ENCODE assay signal across 2 cellular contexts in the genomic region with DNA sequence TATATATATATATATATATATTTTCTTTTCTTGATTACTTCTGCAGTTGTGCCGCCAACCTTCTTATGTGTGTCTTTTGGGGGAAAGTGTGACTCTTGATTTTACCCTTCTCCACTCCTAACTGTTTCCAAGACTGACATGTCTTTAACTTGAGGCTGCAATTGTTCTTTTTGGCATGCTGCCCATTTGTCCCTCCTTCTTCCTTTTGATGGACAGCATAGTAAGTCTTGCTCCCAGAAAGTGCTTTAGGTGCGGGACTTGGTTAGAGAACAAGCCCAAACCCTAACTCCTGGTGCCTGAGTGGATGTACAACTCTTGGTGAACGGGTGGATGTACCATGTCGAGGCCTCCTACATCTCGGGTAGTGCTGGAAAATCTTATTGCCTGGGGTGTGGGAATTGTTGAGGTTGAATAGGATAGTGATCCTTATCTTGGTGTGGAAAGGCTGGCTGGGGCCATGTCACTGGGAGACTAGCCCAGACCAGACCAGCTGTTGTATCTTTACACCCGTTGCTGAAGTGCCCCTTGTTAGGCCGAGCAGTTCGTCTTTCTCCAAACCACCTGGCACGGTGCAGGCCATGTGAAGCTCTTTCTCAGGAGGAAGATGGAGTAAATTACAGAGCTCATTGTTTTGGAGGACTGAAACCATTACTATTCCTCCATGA.
TF ChIP-seq lines count a peak whose summit lies in the region.

No MANE protein-coding gene starts in this region.

TF ChIP-seq in A549, 52 proteins besides CTCF, POLR2A, EP300 and RAD21:
- TF ChIP-seq MAZ (IDR thresholded peaks at IDR 0.05; ENCODE audit: borderline replicate concordance, low read depth, low read length) (no peak), FOSB (CRISPR knock-in tag; IDR thresholded peaks at IDR 0.05) (no peak), MYC (IDR thresholded peaks at IDR 0.05; ENCODE audit: borderline replicate concordance, low read length) (no peak), TP53 (CRISPR knock-in tag; IDR thresholded peaks at IDR 0.05) (no peak), ZSCAN20 (CRISPR knock-in tag; IDR thresholded peaks at IDR 0.05) (no peak), EHMT2 (IDR thresholded peaks at IDR 0.05; ENCODE audit: low read depth) (no peak), PHF8 (IDR thresholded peaks at IDR 0.05; ENCODE audit: borderline replicate concordance, low read depth) (no peak), HDAC2 (IDR thresholded peaks at IDR 0.05) (no peak), ZC3H11A (IDR thresholded peaks at IDR 0.05) (no peak), FOSL2 (IDR thresholded peaks at IDR 0.05) (no peak), FOSL2 (CRISPR knock-in tag; IDR thresholded peaks at IDR 0.05) (no peak), CBX2 (IDR thresholded peaks at IDR 0.05; ENCODE audit: borderline replicate concordance, low read depth) (no peak), HOXA7 (CRISPR knock-in tag; IDR thresholded peaks at IDR 0.05) (no peak), ELK1 (IDR thresholded peaks at IDR 0.05; ENCODE audit: low read depth, low read length) (no peak)
- TF ChIP-seq, protein P1, sequence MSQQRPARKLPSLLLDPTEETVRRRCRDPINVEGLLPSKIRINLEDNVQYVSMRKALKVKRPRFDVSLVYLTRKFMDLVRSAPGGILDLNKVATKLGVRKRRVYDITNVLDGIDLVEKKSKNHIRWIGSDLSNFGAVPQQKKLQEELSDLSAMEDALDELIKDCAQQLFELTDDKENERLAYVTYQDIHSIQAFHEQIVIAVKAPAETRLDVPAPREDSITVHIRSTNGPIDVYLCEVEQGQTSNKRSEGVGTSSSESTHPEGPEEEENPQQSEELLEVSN (IDR thresholded peaks at IDR 0.05; ENCODE audit: borderline replicate concordance, low read depth) = no peak
TF ChIP-seq in A549: peak in this region for 0.

TF ChIP-seq in HCT116, 20 proteins besides CTCF, POLR2A, EP300 and RAD21 (continued from another document):
- TF ChIP-seq SP1 (IDR thresholded peaks at IDR 0.05; ENCODE audit: low read depth) (no peak), JUND (IDR thresholded peaks at IDR 0.05) (no peak), FOSL1 (IDR thresholded peaks at IDR 0.05; ENCODE audit: low read depth) (no peak), POLR2AphosphoS5 (IDR thresholded peaks at IDR 0.05; ENCODE audit: low read depth, low read length) (no peak), SRF (IDR thresholded peaks at IDR 0.05; ENCODE audit: low read depth) (no peak), CBX3 (IDR thresholded peaks at IDR 0.05; ENCODE audit: low read depth) (no peak), YY1 (IDR thresholded peaks at IDR 0.05; ENCODE audit: extremely low read depth, insufficient replicate concordance, low read depth, low read length) (no peak), ZNF274 (IDR thresholded peaks at IDR 0.05; ENCODE audit: low read depth, low read length) (no peak), EGR1 (IDR thresholded peaks at IDR 0.05; ENCODE audit: low read depth) (no peak), EZH2phosphoT487 (IDR thresholded peaks at IDR 0.05; ENCODE audit: borderline replicate concordance) (no peak)
TF ChIP-seq in HCT116: peak in this region for 0.
